1 cellular context compared by ENCODE assay signal in genomic region chr10:70597856-70598815, GRCh38.
TF ChIP-seq lines count a peak whose summit lies in the region.

No MANE protein-coding gene starts in this region.

TF ChIP-seq in GM23338, 12 proteins besides CTCF, POLR2A, EP300 and RAD21:
- TF ChIP-seq ETS1 (IDR thresholded peaks at IDR 0.05) (no peak), ZNF114 (CRISPR knock-in tag; IDR thresholded peaks at IDR 0.05) (no peak), EZH2phosphoT487 (IDR thresholded peaks at IDR 0.05; ENCODE audit: unreplicated experiment) (no peak), ZNF462 (CRISPR knock-in tag; IDR thresholded peaks at IDR 0.05) (no peak), ZNF331 (CRISPR knock-in tag; IDR thresholded peaks at IDR 0.05; ENCODE audit: low read depth) (no peak), EZH2 (IDR thresholded peaks at IDR 0.05; ENCODE audit: low read depth, unreplicated experiment) (no peak), STAT1 (IDR thresholded peaks at IDR 0.05; ENCODE audit: unreplicated experiment) (no peak), NANOG (IDR thresholded peaks at IDR 0.05; ENCODE audit: borderline replicate concordance) (no peak), REST (IDR thresholded peaks at IDR 0.05; ENCODE audit: unreplicated experiment) (no peak), POLR2AphosphoS5 (IDR thresholded peaks at IDR 0.05; ENCODE audit: low read depth) (no peak), JUNB (IDR thresholded peaks at IDR 0.05; ENCODE audit: unreplicated experiment) (no peak), CREB1 (CRISPR knock-in tag; IDR thresholded peaks at IDR 0.05; ENCODE audit: low read depth) (no peak)
